13 cellular contexts compared by ENCODE assay signal in genomic region chr21:33452362-33452761, GRCh38.
"Had no signal": no experiment of that assay in that cellular context is flagged by ENCODE, and none has a peak within 500 bp of the region (broad histone marks: within the 10 kb centered on the region; RNA-seq: fewer than 3 reads in every experiment).

No MANE protein-coding gene starts in this region.

- ATAC-seq: activated CD8-positive, alpha-beta T cell treated with anti-CD3 and anti-CD28 coated beads, Interleukin-2, amount 10 ng/mL, durations not matched to agents 7 days and 5 days had no signal

- H3K4me1 ChIP-seq: tibial artery had no signal

- H3K27ac ChIP-seq: dorsolateral prefrontal cortex, ovary, tibial artery had no signal

- H3K4me3 ChIP-seq: dorsolateral prefrontal cortex, ovary, tibial artery had no signal

- DNase-seq: activated CD4-positive, alpha-beta T cell treated with anti-CD3 and anti-CD28 coated beads for 48 hours; activated CD8-positive, alpha-beta T cell treated with anti-CD3 and anti-CD28 coated beads, Interleukin-2, amount 10 ng/mL, durations not matched to agents 7 days and 5 days; anterior cingulate cortex; dorsolateral prefrontal cortex; foreskin melanocyte; head of caudate nucleus; ovary; stimulated activated CD4-positive, alpha-beta T cell treated with anti-CD3 and anti-CD28 coated beads, Interleukin-15, amount 100 ng/mL, for 24 hours; stimulated activated CD4-positive, alpha-beta T cell treated with anti-CD3 and anti-CD28 coated beads, Interleukin-4, amount 100 ng/mL, for 4 hours; T1000; tibial artery had no signal

- H3K9me3 ChIP-seq: ovary, tibial artery had no signal

- H3K27me3 ChIP-seq: dorsolateral prefrontal cortex, ovary, tibial artery had no signal

- H3K27me3 Mint-ChIP-seq: activated naive CD4-positive, alpha-beta T cell treated with anti-CD3 and anti-CD28 coated beads, Interleukin-2, amount 50 U/mL, for 24 hours had no signal

- H3K9me3 Mint-ChIP-seq: activated naive CD4-positive, alpha-beta T cell treated with anti-CD3 and anti-CD28 coated beads, Interleukin-2, amount 50 U/mL, for 24 hours; neural crest cell had no signal

- H3K36me3 ChIP-seq: ovary had no signal

- H3K4me3 Mint-ChIP-seq: activated CD8-positive, alpha-beta T cell treated with anti-CD3 and anti-CD28 coated beads, Interleukin-2, amount 10 ng/mL, durations not matched to agents 7 days and 5 days; activated naive CD4-positive, alpha-beta T cell treated with anti-CD3 and anti-CD28 coated beads, Interleukin-2, amount 50 U/mL, for 24 hours; neural crest cell had no signal

- H3K4me1 Mint-ChIP-seq: activated naive CD4-positive, alpha-beta T cell treated with anti-CD3 and anti-CD28 coated beads, Interleukin-2, amount 50 U/mL, for 24 hours; neural crest cell had no signal

- H3K27ac Mint-ChIP-seq: activated CD8-positive, alpha-beta T cell treated with anti-CD3 and anti-CD28 coated beads, Interleukin-2, amount 10 ng/mL, durations not matched to agents 7 days and 5 days had no signal
